Comparison of ENCODE assay signal across 10 cellular contexts in the genomic region with DNA sequence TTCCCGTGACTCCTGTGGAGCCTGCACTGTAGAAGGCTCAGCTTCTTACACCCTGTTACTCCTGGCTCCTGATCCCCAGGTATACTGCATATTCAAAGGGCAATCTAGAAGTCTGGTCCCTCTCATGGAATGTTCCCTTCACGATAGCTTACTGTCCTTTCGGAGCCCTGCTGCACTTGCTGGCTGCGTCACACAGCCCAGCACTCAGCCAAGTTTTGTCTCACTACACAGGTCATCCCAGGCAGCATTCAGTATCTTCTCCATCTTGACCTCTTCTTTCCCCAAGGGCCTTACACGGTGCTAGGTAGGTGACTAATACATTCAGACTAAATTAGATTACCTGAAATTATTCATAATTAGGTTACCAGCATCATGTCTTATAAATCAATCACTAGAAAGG.
"Had no signal": no experiment of that assay in that cellular context is flagged by ENCODE, and none has a peak within 500 bp of the region (broad histone marks: within the 10 kb centered on the region; RNA-seq: fewer than 3 reads in every experiment).

No MANE protein-coding gene starts in this region.

- ATAC-seq: sciatic nerve had no signal

- H3K4me1 Mint-ChIP-seq: naive B cell, nephron had no signal

- H3K36me3 Mint-ChIP-seq: naive B cell had no signal

- H3K4me3 Mint-ChIP-seq: naive B cell, nephron had no signal

- H3K27me3 Mint-ChIP-seq: naive B cell had no signal

- H3K27ac Mint-ChIP-seq: nephron had no signal

- H3K9me3 Mint-ChIP-seq: naive B cell, nephron had no signal

- DNase-seq: central memory CD4-positive, alpha-beta T cell; cortex of kidney; dorsolateral prefrontal cortex; effector CD8-positive, alpha-beta T cell; naive B cell; stimulated activated naive CD4-positive, alpha-beta T cell treated with Interleukin-2 at 50 U/mL for 16 hours had no signal

- H3K27ac ChIP-seq: dorsolateral prefrontal cortex, parathyroid adenoma, prostate gland had no signal
